Comparison of ENCODE assay signal across 15 cellular contexts in the genomic region with DNA sequence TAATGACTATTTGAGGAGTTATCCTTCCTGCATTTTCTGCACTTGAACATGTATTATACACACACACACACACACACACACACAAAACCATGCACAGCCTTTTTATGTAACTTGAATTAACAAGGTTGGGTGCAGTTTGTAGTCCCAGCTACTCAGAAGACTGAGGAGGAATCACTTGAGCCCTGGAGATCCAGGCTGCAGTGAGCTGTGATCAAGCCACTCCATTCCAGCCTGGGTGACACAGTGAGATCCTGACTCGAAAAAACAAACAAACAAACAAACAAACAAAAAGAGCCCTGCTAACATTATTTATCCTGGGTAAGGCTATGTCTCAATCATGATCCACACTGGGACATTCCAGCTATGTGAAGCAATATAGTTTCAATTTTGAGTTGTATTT.
A peak's percentile ranks its signal among the peaks of the same experiment; 100 is the strongest.
DNase-seq lines count a peak whose midpoint lies in the region; ATAC-seq, FAIRE-seq and TF ChIP-seq lines count a peak whose summit lies in the region.
"Had no signal": no experiment of that assay in that cellular context is flagged by ENCODE, and none has a peak within 500 bp of the region (broad histone marks: within the 10 kb centered on the region; RNA-seq: fewer than 3 reads in every experiment).

No MANE protein-coding gene starts in this region.

- H3K9me2 ChIP-seq in PC-3 (replicated peaks; ENCODE audit: low read length): no peaks in the 10 kb centered on the region

- peak in 1 of 2 experiments; percentile 71; a peak in 3 of 6 replicates for ATAC-seq in A549
- no peak for ATAC-seq in PC-3
- ATAC-seq in GM21526 (IDR thresholded peaks at IDR 0.05; ENCODE audit: low FRiP score, unreplicated experiment): no peak

- H3K27me3 Mint-ChIP-seq in chondrocyte (ENCODE audit: low read depth): no peaks in the 10 kb centered on the region

- no TSS peak for BruUV-seq in PC-3 (replicated peaks; lab: Mats Ljungman, UMichigan)

- TF ChIP-seq POLR2A in A549 (IDR thresholded peaks at IDR 0.05; ENCODE audit: low read length): no peak

- H4K20me1 ChIP-seq in PC-3 (ENCODE audit: low read length): no peaks in the 10 kb centered on the region
- H4K20me1 ChIP-seq in keratinocyte (ENCODE audit: control insufficient read depth, extremely low read depth, insufficient read depth, low read length): no peaks in the 10 kb centered on the region

- TF ChIP-seq RAD21 in A549 (conservative IDR thresholded peaks at IDR 0.05 in 1 of 2, IDR thresholded peaks at IDR 0.05 in 1 of 2): no peak

- TF ChIP-seq EP300 in A549 (IDR thresholded peaks at IDR 0.05): no peak

- H3K4me2 ChIP-seq in A549 (peak overlapping the region; percentile 47), PC-3 (ENCODE audit: low read length) (peak overlapping the region; percentile 42), keratinocyte (ENCODE audit: control insufficient read depth, extremely low read depth, insufficient read depth, low read depth, low read length) (no peak overlapping the region)

- H3F3A ChIP-seq in PC-3 (ENCODE audit: low read length, unreplicated experiment): peaks cover 3% of the 10 kb centered on the region

- TF ChIP-seq CTCF in A549 (IDR thresholded peaks at IDR 0.05) (no peak), PC-3 (conservative IDR thresholded peaks at IDR 0.05; ENCODE audit: low read depth, low read length) (no peak), chondrocyte (IDR thresholded peaks at IDR 0.05) (no peak), keratinocyte (optimal IDR thresholded peaks at IDR 0.05 in 1 of 3, IDR thresholded peaks at IDR 0.05 in 1 of 3, conservative IDR thresholded peaks at IDR 0.05 in 1 of 3; ENCODE audit: extremely low read depth in 1 of 3, insufficient read depth in 2 of 3, low read length in 3 of 3) (no peak)

- dilution Hi-C loops in keratinocyte (cut with MboI; ENCODE audit: extremely low pct_ligation_motif_present, low sequenced_read_pairs): no loop called here

- intact Hi-C loops in PC-3 (cut with micrococcal nuclease): no loop called here

- H3K27me3 ChIP-seq in PC-3 (ENCODE audit: low read length): no peaks in the 10 kb centered on the region
- H3K27me3 ChIP-seq in keratinocyte (ENCODE audit: control insufficient read depth, extremely low read depth, insufficient read depth, low read length): no peaks in the 10 kb centered on the region

- H3K36me3 ChIP-seq in PC-3 (ENCODE audit: low read depth, low read length): peaks cover 9% of the 10 kb centered on the region; the same call in 1 of the 2 replicates
- H3K36me3 ChIP-seq in keratinocyte (ENCODE audit: control insufficient read depth in 2 of 2, extremely low read depth in 1 of 2, insufficient read depth in 2 of 2, low read length in 2 of 2): peaks cover 0 to 1% of the 10 kb centered on the region in 2 experiments

- H3K27ac ChIP-seq in A549 (peak overlapping the region; percentile 60 to 81), PC-3 (ENCODE audit: low read length) (peak overlapping the region; percentile 77), keratinocyte (ENCODE audit: control insufficient read depth, insufficient read depth, low read length) (peak overlapping the region; percentile 65)
- H3K27ac ChIP-seq: C4-2B had no signal

- H3K9me1 ChIP-seq in keratinocyte (ENCODE audit: control insufficient read depth, extremely low read depth, insufficient read depth, low read length): no peaks in the 10 kb centered on the region

- CTCF ChIA-PET in A549 (lab: Yijun Ruan, JAX): interaction anchor here (1.5 kb wide), 1 partner anchor 26 kb away, joined by 3 read pairs; no protein-coding TSS in a partner anchor
- CTCF ChIA-PET in PC-3 (lab: Charles Lee): interaction anchor here (1.0 kb wide), 1 partner anchor 227 kb away, joined by 3 read pairs; no protein-coding TSS in a partner anchor

- peaks cover 4% of the 10 kb centered on the region for H3K36me3 Mint-ChIP-seq in chondrocyte (ENCODE audit: low read depth)

- H3K27ac Mint-ChIP-seq in chondrocyte (ENCODE audit: unreplicated experiment): peak overlapping the region; percentile 80

- H3K4me1 ChIP-seq in A549: peaks cover 54% of the 10 kb centered on the region
- H3K4me1 ChIP-seq in PC-3 (ENCODE audit: insufficient read depth, low read length): peaks cover 33% of the 10 kb centered on the region
- H3K4me1 ChIP-seq in keratinocyte (ENCODE audit: control insufficient read depth, extremely low read depth, insufficient read depth, low read length): peaks cover 36% of the 10 kb centered on the region

- FAIRE-seq in A549 (lab: Jason Lieb, UNC) (no peak), keratinocyte (lab: Jason Lieb, UNC) (no peak)

- H3K4me1 Mint-ChIP-seq in chondrocyte (ENCODE audit: low read depth): peaks cover 26% of the 10 kb centered on the region

- no peak overlapping the region for H2AFZ ChIP-seq in PC-3 (ENCODE audit: low read length)
- no peak overlapping the region for H2AFZ ChIP-seq in keratinocyte (ENCODE audit: control insufficient read depth, low read length)

- H3K9me3 ChIP-seq in A549 (peaks cover 10% of the 10 kb centered on the region), PC-3 (ENCODE audit: low read length) (no peaks in the 10 kb centered on the region), keratinocyte (ENCODE audit: control insufficient read depth, low read depth, low read length) (no peaks in the 10 kb centered on the region)

- H3K4me3 ChIP-seq in A549 (no peak overlapping the region), PC-3 (ENCODE audit: low read length) (no peak overlapping the region), keratinocyte (ENCODE audit: control insufficient read depth in 2 of 3, extremely low read depth in 1 of 3, insufficient read depth in 2 of 3, low read depth in 1 of 3, low read length in 3 of 3) (no peak overlapping the region)

- 18% methylated on average over 1 of the region's 1 CpG for WGBS in A549 (ENCODE audit: missing lambda C conversion rate)

- no peaks in the 10 kb centered on the region for H3K9me3 Mint-ChIP-seq in chondrocyte (ENCODE audit: low read depth)
- H3K9me3 Mint-ChIP-seq: H9 had no signal

- H3K4me3 Mint-ChIP-seq in chondrocyte (ENCODE audit: unreplicated experiment): no peak overlapping the region
- H3K4me3 Mint-ChIP-seq: H9 had no signal

- H3K79me2 ChIP-seq in PC-3 (ENCODE audit: low read length) (no peaks in the 10 kb centered on the region), keratinocyte (ENCODE audit: control insufficient read depth, insufficient read depth, low read length) (no peaks in the 10 kb centered on the region)

- peak in 1 of 2 experiments; percentile 12 for DNase-seq in A549 (ENCODE audit: low read depth in 1 of 2, low spot score in 1 of 2)
- DNase-seq in PC-3: no peak
- DNase-seq in chondrocyte (ENCODE audit: low spot score): no peak
- no peak for DNase-seq in keratinocyte (ENCODE audit: low read depth, low spot score)
- DNase-seq in DMS79 treated with DMSO at 0.1 percent for 48 hours (lab: John Stamatoyannopoulos, UW): no peak
- no peak for DNase-seq in mesenteric fat pad (ENCODE audit: low spot score)
- no peak for DNase-seq in anterior cingulate cortex (lab: John Stamatoyannopoulos, UW)
- DNase-seq: COR-L47, H9, Kasumi-1, NCI-H1436, NCI-H2081 treated with DMSO at 0.1 percent for 48 hours, NCI-H526 treated with DMSO at 0.1 percent for 48 hours had no signal

- peak overlapping the region; percentile 14 for H3K9ac ChIP-seq in PC-3 (ENCODE audit: low read length)
- H3K9ac ChIP-seq in keratinocyte (ENCODE audit: control insufficient read depth, extremely low read depth, insufficient read depth, low read length): no peak overlapping the region

- POLR2A ChIA-PET in A549 (lab: Yijun Ruan, JAX) (no interaction called here), PC-3 (lab: Charles Lee; ENCODE audit: unreplicated experiment) (no interaction called here)

TF ChIP-seq in A549, 52 proteins besides CTCF, POLR2A, EP300 and RAD21 (continues in another document):
- TF ChIP-seq NPAS2 (CRISPR knock-in tag; IDR thresholded peaks at IDR 0.05; ENCODE audit: borderline replicate concordance) (no peak), HES2 (IDR thresholded peaks at IDR 0.05) (no peak), E2F6 (IDR thresholded peaks at IDR 0.05; ENCODE audit: borderline replicate concordance, low read depth) (no peak), JUN (IDR thresholded peaks at IDR 0.05) (no peak), PBX3 (IDR thresholded peaks at IDR 0.05) (no peak), MAZ (IDR thresholded peaks at IDR 0.05; ENCODE audit: borderline replicate concordance, low read depth, low read length) (no peak), SMC3 (IDR thresholded peaks at IDR 0.05) (no peak), RCOR1 (IDR thresholded peaks at IDR 0.05; ENCODE audit: low read depth, low read length) (no peak), GATA3 (IDR thresholded peaks at IDR 0.05; ENCODE audit: borderline replicate concordance) (no peak), RFX5 (IDR thresholded peaks at IDR 0.05) (no peak), PHF8 (IDR thresholded peaks at IDR 0.05; ENCODE audit: borderline replicate concordance, low read depth) (no peak), JUNB (IDR thresholded peaks at IDR 0.05) (no peak)
